17 cellular contexts compared by ENCODE assay signal in genomic region chrX:133630362-133630761, GRCh38.
DNase-seq lines count a peak whose midpoint lies in the region; ATAC-seq and TF ChIP-seq lines count a peak whose summit lies in the region.
"Had no signal": no experiment of that assay in that cellular context is flagged by ENCODE, and none has a peak within 500 bp of the region (broad histone marks: within the 10 kb centered on the region; RNA-seq: fewer than 3 reads in every experiment).

No MANE protein-coding gene starts in this region.

- no peaks in the 10 kb centered on the region for H3K36me3 ChIP-seq in cardiac muscle cell
- H3K36me3 ChIP-seq in right atrium auricular region: no peaks in the 10 kb centered on the region
- H3K36me3 ChIP-seq in left ventricle myocardium inferior: no peaks in the 10 kb centered on the region
- H3K36me3 ChIP-seq in esophagus squamous epithelium: no peaks in the 10 kb centered on the region
- H3K36me3 ChIP-seq: HAP-1 had no signal

- intact Hi-C loops in left ventricle myocardium inferior (cut with micrococcal nuclease) (no loop called here), esophagus squamous epithelium (cut with DNase I) (no loop called here), head of caudate nucleus (cut with DNase I) (no loop called here)

- TF ChIP-seq CTCF in cardiac muscle cell (IDR thresholded peaks at IDR 0.05; ENCODE audit: low read depth, low read length) (no peak), right atrium auricular region (IDR thresholded peaks at IDR 0.05) (no peak), left ventricle myocardium inferior (IDR thresholded peaks at IDR 0.05; ENCODE audit: borderline replicate concordance) (no peak), omental fat pad (IDR thresholded peaks at IDR 0.05) (no peak), esophagus squamous epithelium (IDR thresholded peaks at IDR 0.05) (no peak)

- no peak overlapping the region for H3K4me3 ChIP-seq in cardiac muscle cell
- no peak overlapping the region for H3K4me3 ChIP-seq in right atrium auricular region
- no peak overlapping the region for H3K4me3 ChIP-seq in left ventricle myocardium inferior
- H3K4me3 ChIP-seq in esophagus squamous epithelium: no peak overlapping the region
- H3K4me3 ChIP-seq: HAP-1 had no signal

- WGBS in esophagus squamous epithelium, 2 donors: 50 to 53% methylated on average over 1 to 4 of the region's 4 CpGs

- H3K9me3 ChIP-seq in cardiac muscle cell (ENCODE audit: low read depth) (no peaks in the 10 kb centered on the region), right atrium auricular region (no peaks in the 10 kb centered on the region), left ventricle myocardium inferior (replicated peaks) (no peaks in the 10 kb centered on the region), esophagus squamous epithelium (no peaks in the 10 kb centered on the region)
- H3K9me3 ChIP-seq: HAP-1, SK-N-SH had no signal

- peak; percentile 81 for ATAC-seq in omental fat pad (ENCODE audit: low FRiP score)

- H3K4me1 ChIP-seq in cardiac muscle cell (ENCODE audit: low read depth): peaks cover 20% of the 10 kb centered on the region
- H3K4me1 ChIP-seq in right atrium auricular region: no peaks in the 10 kb centered on the region
- H3K4me1 ChIP-seq in left ventricle myocardium inferior: peaks cover 12% of the 10 kb centered on the region
- no peaks in the 10 kb centered on the region for H3K4me1 ChIP-seq in esophagus squamous epithelium

- peak overlapping the region; percentile 79 for H3K27ac ChIP-seq in cardiac muscle cell
- H3K27ac ChIP-seq in right atrium auricular region: no peak overlapping the region
- H3K27ac ChIP-seq in left ventricle myocardium inferior (replicated peaks): peak overlapping the region; percentile 33
- no peak overlapping the region for H3K27ac ChIP-seq in esophagus squamous epithelium

- no peak for TF ChIP-seq POLR2A in esophagus squamous epithelium (IDR thresholded peaks at IDR 0.05)

- no peaks in the 10 kb centered on the region for H3K27me3 ChIP-seq in cardiac muscle cell
- no peaks in the 10 kb centered on the region for H3K27me3 ChIP-seq in right atrium auricular region
- no peaks in the 10 kb centered on the region for H3K27me3 ChIP-seq in left ventricle myocardium inferior (ENCODE audit: low read depth)
- H3K27me3 ChIP-seq in esophagus squamous epithelium: no peaks in the 10 kb centered on the region

- DNase-seq in cardiac muscle cell (ENCODE audit: low read depth in 1 of 2, low spot score in 1 of 2) (peak in 1 of 2 donors; percentile 23), right atrium auricular region (ENCODE audit: low spot score) (no peak), left ventricle myocardium inferior (no peak), omental fat pad (ENCODE audit: low spot score) (no peak), esophagus squamous epithelium (lab: John Stamatoyannopoulos, UW) (no peak), head of caudate nucleus (no peak), NCI-H2081 (lab: John Stamatoyannopoulos, UW) (no peak), occipital lobe (lab: John Stamatoyannopoulos, UW) (no peak)
- DNase-seq: 8988T; CD4-positive, alpha-beta memory T cell; KBM-7; MV-4-11; NCI-H1417 treated with DMSO at 0.1 percent for 48 hours; NCI-H2029; NCI-H510A; SK-N-SH had no signal

Comparison
In these comparisons a context has a peak if more than half of its experiments do, and no peak if none do; other contexts are left out.
1. H3K27ac ChIP-seq: peak in cardiac muscle cell (single experiment) and left ventricle myocardium inferior (single experiment); none in right atrium auricular region (0 of 2) and esophagus squamous epithelium (0 of 4).